In the genomic region with DNA sequence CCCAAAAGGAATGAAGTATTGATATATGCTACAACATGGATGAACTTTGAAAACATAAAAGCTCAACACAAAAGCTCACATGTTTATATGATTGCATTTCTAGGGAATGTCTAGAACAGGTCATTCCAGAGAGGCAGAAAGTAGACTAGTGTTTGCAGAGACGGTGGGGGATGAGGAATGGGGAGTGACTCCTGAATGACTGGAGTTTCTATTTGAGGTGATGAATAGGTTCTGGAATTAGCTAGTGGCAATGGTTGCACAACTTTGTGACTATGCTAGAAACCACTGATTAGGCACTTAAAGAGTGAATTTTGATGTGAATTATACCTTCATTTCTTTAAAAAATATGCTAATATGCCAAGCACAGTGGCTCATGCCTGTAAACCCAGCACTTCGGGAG, we compare ENCODE assay signal across 16 cellular contexts. TPM values are rescaled to one million over a fixed set of nuclear protein-coding genes. Genes with fewer than 3 reads are reported as not detected.
DNase-seq lines count a peak whose midpoint lies in the region; TF ChIP-seq lines count a peak whose summit lies in the region.
"Had no signal": no experiment of that assay in that cellular context is flagged by ENCODE, and none has a peak within 500 bp of the region (broad histone marks: within the 10 kb centered on the region; RNA-seq: fewer than 3 reads in every experiment).

No MANE protein-coding gene starts in this region.

- no peaks in the 10 kb centered on the region for H3K4me1 ChIP-seq in breast epithelium

- H3K36me3 Mint-ChIP-seq in MCF 10A (ENCODE audit: insufficient read depth, unreplicated experiment) = no peaks in the 10 kb centered on the region

- CTCF ChIA-PET in MCF 10A (lab: Yijun Ruan, JAX) = interaction anchor here (0.6 to 0.9 kb wide), 3 partner anchors 8 to 103 kb away, joined by 3 to 4 read pairs (median 3); no protein-coding TSS in a partner anchor

- no peaks in the 10 kb centered on the region for H3K27me3 Mint-ChIP-seq in MCF 10A (ENCODE audit: insufficient read depth, unreplicated experiment)

- H3K27me3 ChIP-seq in breast epithelium = no peaks in the 10 kb centered on the region
- H3K27me3 ChIP-seq: tibial artery had no signal

- H3K27ac ChIP-seq in breast epithelium = no peak overlapping the region
- H3K27ac ChIP-seq: tibial artery had no signal

- H3K9me3 Mint-ChIP-seq in MCF 10A (ENCODE audit: unreplicated experiment) = peaks cover 7% of the 10 kb centered on the region

- TF ChIP-seq POLR2A in breast epithelium (IDR thresholded peaks at IDR 0.05) = no peak

- no peak for TF ChIP-seq CTCF in MCF 10A (IDR thresholded peaks at IDR 0.05; ENCODE audit: unreplicated experiment)
- TF ChIP-seq CTCF in breast epithelium (IDR thresholded peaks at IDR 0.05) = no peak

- BruUV-seq in MCF 10A (replicated peaks; lab: Mats Ljungman, UMichigan) = no TSS peak

- peak overlapping the region; percentile 57 for H3K27ac Mint-ChIP-seq in MCF 10A (ENCODE audit: low read depth, unreplicated experiment)
- H3K27ac Mint-ChIP-seq: activated T-cell treated with anti-CD3 and anti-CD28 coated beads, Interleukin-2, amount 50 U/mL, for 72 hours; naive thymus-derived CD8-positive, alpha-beta T cell had no signal

- peaks cover 6% of the 10 kb centered on the region for H3K4me1 Mint-ChIP-seq in MCF 10A (ENCODE audit: insufficient read depth, unreplicated experiment)
- H3K4me1 Mint-ChIP-seq: naive thymus-derived CD8-positive, alpha-beta T cell had no signal

- in situ Hi-C loops in ACHN (cut with HindIII; ENCODE audit: low pct_ligation_motif_present, low pct_unique_long_range_greater_than_20kb, low sequenced_read_pairs) = no loop called here

- DNase-seq in MCF 10A (ENCODE audit: unreplicated experiment) (peak; percentile 86), breast epithelium (ENCODE audit: low spot score in 2 of 2) (no peak), amniotic stem cell (lab: John Stamatoyannopoulos, UW) (peak; percentile 10), hepatic stellate cell (ENCODE audit: low spot score) (peak; percentile 59), ACHN (no peak), hippocampal formation (lab: John Stamatoyannopoulos, UW) (no peak), T-helper 2 cell (no peak), NCI-H82 treated with DMSO at 0.1 percent for 48 hours (lab: John Stamatoyannopoulos, UW; ENCODE audit: unreplicated experiment) (no peak)
- DNase-seq: activated T-cell treated with anti-CD3 and anti-CD28 coated beads, Interleukin-2, amount 50 U/mL, for 72 hours; DND-41; MM.1S; naive thymus-derived CD8-positive, alpha-beta T cell; SHP77; tibial artery had no signal

- no peaks in the 10 kb centered on the region for H3K36me3 ChIP-seq in breast epithelium
- H3K36me3 ChIP-seq: tibial artery had no signal

- intact Hi-C loops in MCF 10A (cut with micrococcal nuclease) = loop anchor here (2.0 kb wide), 1 partner anchor 58 kb away; no protein-coding TSS in a partner anchor
- intact Hi-C loops in breast epithelium (cut with DNase I; ENCODE audit: low total_unique reads) = no loop called here

- POLR2A ChIA-PET in MCF 10A (lab: Yijun Ruan, JAX) = interaction anchor here (0.7 to 2.0 kb wide), 12 partner anchors 9 to 208 kb away, joined by 3 to 9 read pairs (median 4); a partner anchor contains a TSS

- H3K4me3 ChIP-seq in breast epithelium = no peak overlapping the region
- H3K4me3 ChIP-seq: tibial artery had no signal

- peaks cover 4 to 36% of the 10 kb centered on the region in 2 donors for H3K9me3 ChIP-seq in breast epithelium

- peak overlapping the region; percentile 37 for H3K4me3 Mint-ChIP-seq in MCF 10A (ENCODE audit: unreplicated experiment)
- H3K4me3 Mint-ChIP-seq: activated T-cell treated with anti-CD3 and anti-CD28 coated beads, Interleukin-2, amount 50 U/mL, for 72 hours; naive thymus-derived CD8-positive, alpha-beta T cell had no signal

RNA-seq across cellular contexts. Expression of a gene that starts 6.9 kb away (rescaled TPM):
- total RNA-seq in MCF 10A (2022) = not detected in 2 replicates
- total RNA-seq in breast epithelium = under 1 TPM in 2 of 3 donors, not detected in 1; 0.15 to 0.33 TPM
- total RNA-seq: A673, skeletal muscle tissue had no signal

RNA-seq across cellular contexts. Expression of a gene that starts 57.1 kb away (rescaled TPM):
- total RNA-seq in MCF 10A (2022) (19.9 and 20.3 TPM in 2 replicates), breast epithelium (10 to 100 TPM; 20.2 to 28.7 (median 25.9) TPM)

Comparison
In these comparisons a context has a peak if more than half of its experiments do, and no peak if none do; other contexts are left out.
1. DNase-seq: peak in MCF 10A (single experiment), amniotic stem cell (single experiment) and hepatic stellate cell (single experiment); none in breast epithelium (0 of 2), ACHN (single experiment), hippocampal formation (0 of 2), T-helper 2 cell (0 of 5) and NCI-H82 treated with DMSO at 0.1 percent for 48 hours (single experiment).